In the genomic region with DNA sequence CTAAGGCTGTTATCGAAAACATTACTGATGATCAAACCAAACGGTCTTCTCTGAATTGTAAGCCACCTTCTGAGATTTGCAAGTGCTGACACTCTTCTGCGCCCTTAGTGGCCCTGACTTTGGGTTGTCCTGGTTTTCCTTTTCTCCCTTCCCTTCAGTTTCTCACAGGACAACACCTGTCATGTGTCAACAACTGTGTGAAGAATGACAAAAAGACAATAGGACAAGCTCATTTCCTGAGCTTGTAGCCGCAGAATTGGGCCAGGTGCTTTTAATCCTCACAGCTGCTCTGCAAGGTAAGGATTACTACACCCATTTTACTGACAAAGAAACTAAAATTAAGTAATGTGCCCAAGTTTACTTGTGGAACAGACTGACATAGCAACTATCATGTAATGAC, we compare ENCODE assay signal across 30 cellular contexts. TPM values are rescaled to one million over a fixed set of nuclear protein-coding genes. Genes with fewer than 3 reads are reported as not detected.
DNase-seq lines count a peak whose midpoint lies in the region; ATAC-seq and TF ChIP-seq lines count a peak whose summit lies in the region.
"Had no signal": no experiment of that assay in that cellular context is flagged by ENCODE, and none has a peak within 500 bp of the region (broad histone marks: within the 10 kb centered on the region; RNA-seq: fewer than 3 reads in every experiment).

No MANE protein-coding gene starts in this region.

- H3K9me3 ChIP-seq in BLaER1 treated with 17β-estradiol and CSF1 and Interleukin-3, amounts not matched to agents 10 nM and 100 nM (replicated peaks in 1 of 11): peaks cover 17 to 35% (median 19%) of the 10 kb centered on the region in 11 experiments
- H3K9me3 ChIP-seq in SJCRH30 (replicated peaks): peaks cover 3% of the 10 kb centered on the region; the same call in 1 of the 2 replicates
- H3K9me3 ChIP-seq: body of pancreas, Caco-2, esophagus muscularis mucosa, suprapubic skin, upper lobe of right lung had no signal

- peak; percentile 25 for DNase-seq in COR-L47 (lab: John Stamatoyannopoulos, UW)
- peak; percentile 87 for DNase-seq in NCI-H2081 treated with DMSO at 0.1 percent for 48 hours (lab: John Stamatoyannopoulos, UW)
- DNase-seq in SJCRH30: peak; percentile 62 to 86
- DNase-seq in D341Med (ENCODE audit: low spot score): no peak
- DNase-seq: activated B cell treated with CpG ODN at 0.5 μM for 24 hours; activated naive CD4-positive, alpha-beta T cell treated with Interleukin-2 at 50 U/mL for 16 hours; activated T-cell treated with anti-CD3 and anti-CD28 coated beads, Interleukin-2, amount 50 U/mL, for 72 hours; body of pancreas; C1 segment of cervical spinal cord; Caco-2; foreskin keratinocyte; head of caudate nucleus; KBM-7; kidney; left ventricle myocardium superior; NCI-H1105; NCI-H524; retina; small intestine; stimulated activated naive CD4-positive, alpha-beta T cell; upper lobe of right lung had no signal

- no peak overlapping the region for H3K9ac ChIP-seq in BLaER1 treated with 17β-estradiol and CSF1 and Interleukin-3, amounts not matched to agents 10 nM and 100 nM
- H3K9ac ChIP-seq: parathyroid adenoma had no signal

- H4K20me1 ChIP-seq in BLaER1 treated with 17β-estradiol and CSF1 and Interleukin-3, amounts not matched to agents 10 nM and 100 nM: peaks cover 0 to 23% (median 0%) of the 10 kb centered on the region in 11 experiments; a peak in 4 of 22 replicates

- no peak overlapping the region for H3K4me3 ChIP-seq in BLaER1 treated with 17β-estradiol and CSF1 and Interleukin-3, amounts not matched to agents 10 nM and 100 nM
- no peak overlapping the region for H3K4me3 ChIP-seq in SJCRH30
- H3K4me3 ChIP-seq: body of pancreas, esophagus muscularis mucosa, suprapubic skin, upper lobe of right lung had no signal

- ATAC-seq in GM18505 (IDR thresholded peaks at IDR 0.05; ENCODE audit: unreplicated experiment): no peak
- no peak for ATAC-seq in GM18907 (IDR thresholded peaks at IDR 0.05; ENCODE audit: unreplicated experiment)
- no peak for ATAC-seq in HG03442 (IDR thresholded peaks at IDR 0.05; ENCODE audit: unreplicated experiment)
- ATAC-seq: activated T-cell treated with anti-CD3 and anti-CD28 coated beads, Interleukin-2, amount 50 U/mL, for 72 hours; body of pancreas; foreskin keratinocyte; left ventricle myocardium superior; upper lobe of right lung had no signal

- peaks cover 0 to 91% (median 71%) of the 10 kb centered on the region in 10 experiments; a peak in 17 of 20 replicates for H3K4me1 ChIP-seq in BLaER1 treated with 17β-estradiol and CSF1 and Interleukin-3, amounts not matched to agents 10 nM and 100 nM
- peaks cover 39% of the 10 kb centered on the region for H3K4me1 ChIP-seq in SJCRH30
- H3K4me1 ChIP-seq: body of pancreas, Caco-2, foreskin keratinocyte, parathyroid adenoma, upper lobe of right lung had no signal

- H3K27ac ChIP-seq in BLaER1 treated with 17β-estradiol and CSF1 and Interleukin-3, amounts not matched to agents 10 nM and 100 nM: peak overlapping the region in 6 of 11 experiments; percentile 4 to 84 (median 65); a peak in 12 of 22 replicates
- H3K27ac ChIP-seq in SJCRH30: peak overlapping the region; percentile 47
- H3K27ac ChIP-seq: body of pancreas, esophagus muscularis mucosa, foreskin keratinocyte, HL-60, parathyroid adenoma, suprapubic skin, upper lobe of right lung had no signal

- peaks cover 23 to 100% (median 45%) of the 10 kb centered on the region in 11 experiments; a peak in 20 of 22 replicates for H3K36me3 ChIP-seq in BLaER1 treated with 17β-estradiol and CSF1 and Interleukin-3, amounts not matched to agents 10 nM and 100 nM
- no peaks in the 10 kb centered on the region for H3K36me3 ChIP-seq in SJCRH30
- H3K36me3 ChIP-seq: esophagus muscularis mucosa, suprapubic skin, upper lobe of right lung had no signal

- H3K27me3 ChIP-seq in BLaER1 treated with 17β-estradiol and CSF1 and Interleukin-3, amounts not matched to agents 10 nM and 100 nM: no peaks in the 10 kb centered on the region
- H3K27me3 ChIP-seq in SJCRH30: no peaks in the 10 kb centered on the region
- H3K27me3 ChIP-seq: body of pancreas, esophagus muscularis mucosa, foreskin keratinocyte, suprapubic skin, upper lobe of right lung had no signal

- TF ChIP-seq POLR2A in GM18505 (IDR thresholded peaks at IDR 0.05; ENCODE audit: borderline replicate concordance, extremely low read depth, insufficient read depth, insufficient read length): no peak

- H3K4me2 ChIP-seq in BLaER1 treated with 17β-estradiol and CSF1 and Interleukin-3, amounts not matched to agents 10 nM and 100 nM: peak overlapping the region in 3 of 11 experiments; percentile 1 to 29 (median 10); a peak in 5 of 22 replicates

RNA-seq across cellular contexts. Expression of a gene that starts 44.9 kb away (rescaled TPM):
- 0.35 and 1.1 TPM in 2 replicates for total RNA-seq in SJCRH30 (2014; rRNA removed; shearing (Covaris generic))
- total RNA-seq: foreskin keratinocyte, MCF 10A had no signal
